16 cellular contexts compared by ENCODE assay signal in genomic region chr18:13067124-13067523, GRCh38.
DNase-seq lines count a peak whose midpoint lies in the region; ATAC-seq and TF ChIP-seq lines count a peak whose summit lies in the region.
"Had no signal": no experiment of that assay in that cellular context is flagged by ENCODE, and none has a peak within 500 bp of the region (broad histone marks: within the 10 kb centered on the region; RNA-seq: fewer than 3 reads in every experiment).

No MANE protein-coding gene starts in this region.

- H3K27me3 Mint-ChIP-seq in GM23338 (ENCODE audit: insufficient read depth, low read depth, poor library complexity), result peaks cover 7% of the 10 kb centered on the region
- H3K27me3 Mint-ChIP-seq in activated CD4-positive, alpha-beta T cell treated with anti-CD3 and anti-CD28 coated beads, Interleukin-2, amount 10 ng/mL, durations not matched to agents 7 days and 5 days, result no peaks in the 10 kb centered on the region
- H3K27me3 Mint-ChIP-seq in naive thymus-derived CD4-positive, alpha-beta T cell, result no peaks in the 10 kb centered on the region

- intact Hi-C loops in naive thymus-derived CD4-positive, alpha-beta T cell (cut with micrococcal nuclease), result no loop called here
- intact Hi-C loops in testis (cut with DNase I; ENCODE audit: low total_unique reads), result no loop called here

- H3K9me3 ChIP-seq in naive thymus-derived CD4-positive, alpha-beta T cell (ENCODE audit: control insufficient read depth in 2 of 3, low read length in 3 of 3), result no peaks in the 10 kb centered on the region
- H3K9me3 ChIP-seq in testis, result no peaks in the 10 kb centered on the region
- H3K9me3 ChIP-seq: adrenal gland, lower lobe of right lung, transverse colon had no signal

- H3K4me1 Mint-ChIP-seq in GM23338, result peaks cover 13% of the 10 kb centered on the region
- H3K4me1 Mint-ChIP-seq in activated CD4-positive, alpha-beta T cell treated with anti-CD3 and anti-CD28 coated beads, Interleukin-2, amount 10 ng/mL, durations not matched to agents 7 days and 5 days, result peaks cover 16% of the 10 kb centered on the region
- peaks cover 5 to 36% (median 31%) of the 10 kb centered on the region in 7 donors for H3K4me1 Mint-ChIP-seq in naive thymus-derived CD4-positive, alpha-beta T cell

- no peak for TF ChIP-seq POLR2A in testis (IDR thresholded peaks at IDR 0.05)

- H2AFZ ChIP-seq in GM23338, result no peak overlapping the region

- H3K4me1 ChIP-seq in GM23338 (ENCODE audit: insufficient read depth) (peaks cover 11% of the 10 kb centered on the region; the same call in 1 of the 2 replicates), testis (no peaks in the 10 kb centered on the region)
- H3K4me1 ChIP-seq in naive thymus-derived CD4-positive, alpha-beta T cell (ENCODE audit: control insufficient read depth in 2 of 2, insufficient read depth in 2 of 2, low read length in 2 of 2), result no peaks in the 10 kb centered on the region
- H3K4me1 ChIP-seq: adrenal gland, foreskin keratinocyte, lower lobe of right lung, transverse colon had no signal

- peaks cover 21% of the 10 kb centered on the region; the same call in 1 of the 2 replicates for H3K36me3 ChIP-seq in GM23338 (ENCODE audit: insufficient read depth)
- peaks cover 12 to 44% (median 19%) of the 10 kb centered on the region in 3 experiments for H3K36me3 ChIP-seq in naive thymus-derived CD4-positive, alpha-beta T cell (ENCODE audit: control insufficient read depth in 2 of 3, insufficient read depth in 3 of 3, low read length in 3 of 3)
- no peaks in the 10 kb centered on the region for H3K36me3 ChIP-seq in testis (ENCODE audit: low read depth, missing control alignments)

- H3K79me2 ChIP-seq in GM23338 (replicated peaks; ENCODE audit: insufficient read depth), result 0 out of 2 replicates have a peak, but pooled peaks cover 5% of the 10 kb centered on the region

- ATAC-seq in GM23338, result no peak
- ATAC-seq in naive thymus-derived CD4-positive, alpha-beta T cell, result no peak
- ATAC-seq in GM19452 (IDR thresholded peaks at IDR 0.05; ENCODE audit: unreplicated experiment), result no peak
- ATAC-seq: foreskin keratinocyte, lower lobe of right lung, Right ventricle myocardium inferior had no signal

- H3F3A ChIP-seq in GM23338 (replicated peaks; ENCODE audit: low read depth), result no peaks in the 10 kb centered on the region

- H3K27ac ChIP-seq in GM23338 (ENCODE audit: low read depth) (no peak overlapping the region), testis (no peak overlapping the region)
- H3K27ac ChIP-seq in naive thymus-derived CD4-positive, alpha-beta T cell (ENCODE audit: low read depth, low read length), result no peak overlapping the region
- H3K27ac ChIP-seq: adrenal gland, foreskin keratinocyte, lower lobe of right lung, transverse colon had no signal

- no peak overlapping the region for H3K4me3 Mint-ChIP-seq in GM23338
- no peak overlapping the region for H3K4me3 Mint-ChIP-seq in activated CD4-positive, alpha-beta T cell treated with anti-CD3 and anti-CD28 coated beads, Interleukin-2, amount 10 ng/mL, durations not matched to agents 7 days and 5 days
- no peak overlapping the region for H3K4me3 Mint-ChIP-seq in naive thymus-derived CD4-positive, alpha-beta T cell
- H3K4me3 Mint-ChIP-seq: T-helper 1 cell treated with Interleukin-12 subunit alpha and Interleukin-12 subunit beta and Interleukin-4 antibody, amounts not matched to agents 30 μg/mL and 1 μg/mL, for 36 hours had no signal

- CTCF ChIA-PET in activated CD4-positive, alpha-beta T cell treated with anti-CD3 and anti-CD28 coated beads, Interleukin-2, amount 10 ng/mL, durations not matched to agents 7 days and 5 days (lab: Charles Lee), result no interaction called here
- CTCF ChIA-PET in naive thymus-derived CD4-positive, alpha-beta T cell (lab: Charles Lee), result no interaction called here

- H3K4me2 ChIP-seq in GM23338, result peak overlapping the region; percentile 52

- H3K27ac Mint-ChIP-seq in GM23338, result no peak overlapping the region
- peak overlapping the region; percentile 50 for H3K27ac Mint-ChIP-seq in activated CD4-positive, alpha-beta T cell treated with anti-CD3 and anti-CD28 coated beads, Interleukin-2, amount 10 ng/mL, durations not matched to agents 7 days and 5 days
- H3K27ac Mint-ChIP-seq in naive thymus-derived CD4-positive, alpha-beta T cell, result peak overlapping the region in 8 of 9 donors; percentile 29 to 86 (median 45)
- H3K27ac Mint-ChIP-seq: T-helper 1 cell treated with Interleukin-12 subunit alpha and Interleukin-12 subunit beta and Interleukin-4 antibody, amounts not matched to agents 30 μg/mL and 1 μg/mL, for 36 hours had no signal

- TF ChIP-seq CTCF in GM23338 (conservative IDR thresholded peaks at IDR 0.05; ENCODE audit: low read depth in 2 of 2), result no peak
- TF ChIP-seq CTCF in testis (IDR thresholded peaks at IDR 0.05), result no peak

- no peaks in the 10 kb centered on the region for H3K9me2 ChIP-seq in GM23338 (ENCODE audit: insufficient read depth)

- peak; percentile 3 for DNase-seq in activated T-cell treated with anti-CD3 and anti-CD28 coated beads for 4 hours
- no peak for DNase-seq in activated T-cell treated with anti-CD3 and anti-CD28 coated beads, Interleukin-2, amount 50 U/mL, for 1 hour
- DNase-seq in GM23338 (ENCODE audit: low spot score), result no peak
- no peak for DNase-seq in activated CD4-positive, alpha-beta T cell treated with anti-CD3 and anti-CD28 coated beads, Interleukin-2, amount 10 ng/mL, durations not matched to agents 7 days and 5 days
- DNase-seq in naive thymus-derived CD4-positive, alpha-beta T cell, result peak in 1 of 9 donors; percentile 6
- DNase-seq in testis, result no peak
- no peak for DNase-seq in medulla oblongata (ENCODE audit: extremely low spot score)
- DNase-seq: ACHN, adrenal gland, lower lobe of right lung, NCI-H1092, transverse colon had no signal

- 91% methylated on average over 4 of the region's 4 CpGs for WGBS in testis, 2 donors

- peaks cover 72% of the 10 kb centered on the region for H3K36me3 Mint-ChIP-seq in GM23338 (ENCODE audit: low read depth)
- H3K36me3 Mint-ChIP-seq in activated CD4-positive, alpha-beta T cell treated with anti-CD3 and anti-CD28 coated beads, Interleukin-2, amount 10 ng/mL, durations not matched to agents 7 days and 5 days (ENCODE audit: low read depth), result peaks cover 81% of the 10 kb centered on the region
- peaks cover 11 to 77% (median 46%) of the 10 kb centered on the region in 5 donors for H3K36me3 Mint-ChIP-seq in naive thymus-derived CD4-positive, alpha-beta T cell

- peaks cover 3% of the 10 kb centered on the region; the same call in 1 of the 2 replicates for H4K20me1 ChIP-seq in GM23338 (replicated peaks; ENCODE audit: insufficient read depth)

- H3K4me3 ChIP-seq in GM23338, result no peak overlapping the region
- H3K4me3 ChIP-seq in naive thymus-derived CD4-positive, alpha-beta T cell (ENCODE audit: low read length), result no peak overlapping the region
- no peak overlapping the region for H3K4me3 ChIP-seq in testis
- H3K4me3 ChIP-seq: adrenal gland, lower lobe of right lung, transverse colon had no signal

- POLR2A ChIA-PET in activated CD4-positive, alpha-beta T cell treated with anti-CD3 and anti-CD28 coated beads, Interleukin-2, amount 10 ng/mL, durations not matched to agents 7 days and 5 days (lab: Charles Lee), result no interaction called here
- POLR2A ChIA-PET in naive thymus-derived CD4-positive, alpha-beta T cell (lab: Charles Lee), result no interaction called here

- no peaks in the 10 kb centered on the region for H3K27me3 ChIP-seq in GM23338 (ENCODE audit: insufficient read depth)
- H3K27me3 ChIP-seq in naive thymus-derived CD4-positive, alpha-beta T cell (ENCODE audit: control insufficient read depth in 2 of 2, insufficient read depth in 2 of 2, low read length in 2 of 2), result no peaks in the 10 kb centered on the region
- no peaks in the 10 kb centered on the region for H3K27me3 ChIP-seq in testis
- H3K27me3 ChIP-seq: adrenal gland, foreskin keratinocyte, transverse colon had no signal

- H3K9me3 Mint-ChIP-seq in GM23338, result peaks cover 3% of the 10 kb centered on the region; the same call in 2 of the 3 replicates
- H3K9me3 Mint-ChIP-seq in activated CD4-positive, alpha-beta T cell treated with anti-CD3 and anti-CD28 coated beads, Interleukin-2, amount 10 ng/mL, durations not matched to agents 7 days and 5 days, result no peaks in the 10 kb centered on the region
- no peaks in the 10 kb centered on the region for H3K9me3 Mint-ChIP-seq in naive thymus-derived CD4-positive, alpha-beta T cell
- H3K9me3 Mint-ChIP-seq: T-helper 1 cell treated with Interleukin-12 subunit alpha and Interleukin-12 subunit beta and Interleukin-4 antibody, amounts not matched to agents 30 μg/mL and 1 μg/mL, for 36 hours had no signal

TF ChIP-seq in GM23338, 12 proteins besides CTCF, POLR2A, EP300 and RAD21 (continues in another document):
- TF ChIP-seq POLR2AphosphoS5 (IDR thresholded peaks at IDR 0.05; ENCODE audit: low read depth) (no peak), ZNF114 (CRISPR knock-in tag; IDR thresholded peaks at IDR 0.05) (no peak)
